In the genomic region with DNA sequence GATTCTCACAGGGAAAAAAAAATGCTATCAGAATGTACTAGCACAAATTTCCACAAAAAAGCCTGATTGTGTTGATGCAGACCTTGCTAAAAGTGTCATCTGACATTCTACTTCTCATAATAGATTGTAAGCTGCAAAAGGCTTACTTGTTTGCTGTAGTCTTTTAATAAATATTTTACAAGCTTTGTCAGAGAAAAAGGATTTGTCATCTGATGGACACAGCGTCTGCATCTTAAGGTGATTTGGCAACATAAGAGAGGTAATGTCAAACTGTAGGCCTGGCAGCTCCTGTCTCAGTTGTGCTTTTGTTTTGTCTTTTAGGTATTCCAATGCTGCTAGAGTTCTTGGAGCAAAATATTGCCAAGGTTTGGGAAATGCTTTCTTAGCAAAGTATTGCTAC, we compare ENCODE assay signal across 1 cellular context.
TF ChIP-seq lines count a peak whose summit lies in the region.

No MANE protein-coding gene starts in this region.

TF ChIP-seq in A549, 52 proteins besides CTCF, POLR2A, EP300 and RAD21 (continued from another document):
- TF ChIP-seq, protein P1, sequence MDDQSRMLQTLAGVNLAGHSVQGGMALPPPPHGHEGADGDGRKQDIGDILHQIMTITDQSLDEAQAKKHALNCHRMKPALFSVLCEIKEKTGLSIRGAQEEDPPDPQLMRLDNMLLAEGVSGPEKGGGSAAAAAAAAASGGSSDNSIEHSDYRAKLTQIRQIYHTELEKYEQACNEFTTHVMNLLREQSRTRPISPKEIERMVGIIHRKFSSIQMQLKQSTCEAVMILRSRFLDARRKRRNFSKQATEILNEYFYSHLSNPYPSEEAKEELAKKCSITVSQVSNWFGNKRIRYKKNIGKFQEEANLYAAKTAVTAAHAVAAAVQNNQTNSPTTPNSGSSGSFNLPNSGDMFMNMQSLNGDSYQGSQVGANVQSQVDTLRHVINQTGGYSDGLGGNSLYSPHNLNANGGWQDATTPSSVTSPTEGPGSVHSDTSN (IDR thresholded peaks at IDR 0.05) = no peak
- TF ChIP-seq, protein P2, sequence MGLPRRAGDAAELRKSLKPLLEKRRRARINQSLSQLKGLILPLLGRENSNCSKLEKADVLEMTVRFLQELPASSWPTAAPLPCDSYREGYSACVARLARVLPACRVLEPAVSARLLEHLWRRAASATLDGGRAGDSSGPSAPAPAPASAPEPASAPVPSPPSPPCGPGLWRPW (IDR thresholded peaks at IDR 0.05) = no peak
- TF ChIP-seq, protein P3, sequence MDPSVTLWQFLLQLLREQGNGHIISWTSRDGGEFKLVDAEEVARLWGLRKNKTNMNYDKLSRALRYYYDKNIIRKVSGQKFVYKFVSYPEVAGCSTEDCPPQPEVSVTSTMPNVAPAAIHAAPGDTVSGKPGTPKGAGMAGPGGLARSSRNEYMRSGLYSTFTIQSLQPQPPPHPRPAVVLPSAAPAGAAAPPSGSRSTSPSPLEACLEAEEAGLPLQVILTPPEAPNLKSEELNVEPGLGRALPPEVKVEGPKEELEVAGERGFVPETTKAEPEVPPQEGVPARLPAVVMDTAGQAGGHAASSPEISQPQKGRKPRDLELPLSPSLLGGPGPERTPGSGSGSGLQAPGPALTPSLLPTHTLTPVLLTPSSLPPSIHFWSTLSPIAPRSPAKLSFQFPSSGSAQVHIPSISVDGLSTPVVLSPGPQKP (IDR thresholded peaks at IDR 0.05; ENCODE audit: low read depth, low read length) = no peak
- TF ChIP-seq ZNF302 (CRISPR knock-in tag; IDR thresholded peaks at IDR 0.05) (no peak), MYC (IDR thresholded peaks at IDR 0.05; ENCODE audit: borderline replicate concordance, low read length) (no peak), SMC3 (IDR thresholded peaks at IDR 0.05) (no peak)
